In genomic region chr2:131801745-131802350, GRCh38 we compare ENCODE assay signal across 8 cellular contexts.
DNase-seq lines count a peak whose midpoint lies in the region; TF ChIP-seq lines count a peak whose summit lies in the region.
"Not testable (repeated sequence)": the region's sequence is repeated elsewhere in the genome, so short reads cannot be mapped to it uniquely, and the experiment has no call there.

No MANE protein-coding gene starts in this region.

- TF ChIP-seq CTCF in GM12865 (IDR thresholded peaks at IDR 0.05; ENCODE audit: insufficient read depth, low read depth, low read length, missing control alignments) (peak; percentile 66), HFFc6 (IDR thresholded peaks at IDR 0.05) (peak; percentile 77), astrocyte of the cerebellum (IDR thresholded peaks at IDR 0.05; ENCODE audit: low read depth, low read length, missing control alignments) (peak; percentile 43), right atrium auricular region (IDR thresholded peaks at IDR 0.05) (peak; percentile 94), type B pancreatic cell (conservative IDR thresholded peaks at IDR 0.05) (peak; percentile 85)

- H3K9ac ChIP-seq in rectal smooth muscle tissue (ENCODE audit: low read length) = not testable (repeated sequence)

- H3K36me3 ChIP-seq in right atrium auricular region; rectal smooth muscle tissue (ENCODE audit: control insufficient read depth, insufficient read depth, low read length): not testable (repeated sequence)

- not testable (repeated sequence) for H3K36me3 Mint-ChIP-seq in HFFc6 (ENCODE audit: low read depth); type B pancreatic cell

- H3K4me3 ChIP-seq in GM12865 (ENCODE audit: low read depth, low read length) = peak overlapping the region; percentile 66
- peak overlapping the region; percentile 51 for H3K4me3 ChIP-seq in astrocyte of the cerebellum (ENCODE audit: low read depth, low read length)
- peak overlapping the region; percentile 15 to 45 for H3K4me3 ChIP-seq in right atrium auricular region
- peak overlapping the region; percentile 57 for H3K4me3 ChIP-seq in rectal smooth muscle tissue (ENCODE audit: low read length)

- DNase-seq in GM12865 (ENCODE audit: low read depth) (peak; percentile 73), HFFc6 (peak; percentile 4), M059J (ENCODE audit: low read depth) (peak; percentile 38), T1000 (lab: John Stamatoyannopoulos, UW) (peak; percentile 63), astrocyte of the cerebellum (ENCODE audit: low read depth) (peak; percentile 5), type B pancreatic cell (ENCODE audit: extremely low spot score, unreplicated experiment) (peak; percentile 90)
- not testable (repeated sequence) for DNase-seq in right atrium auricular region (ENCODE audit: low spot score)

- in situ Hi-C loops in astrocyte of the cerebellum (cut with HindIII; ENCODE audit: low sequenced_read_pairs) = not testable (repeated sequence)

- not testable (repeated sequence) for H3K4me1 Mint-ChIP-seq in HFFc6 (ENCODE audit: low read depth); type B pancreatic cell (ENCODE audit: unreplicated experiment)

- not testable (repeated sequence) for H3K9me3 Mint-ChIP-seq in HFFc6, type B pancreatic cell

- not testable (repeated sequence) for H3K27ac ChIP-seq in right atrium auricular region; rectal smooth muscle tissue (ENCODE audit: low read depth, low read length)

- not testable (repeated sequence) for H3K9me3 ChIP-seq in right atrium auricular region

- peaks cover 0 to 16% of the 10 kb centered on the region in 2 donors for H3K4me1 ChIP-seq in right atrium auricular region
- not testable (repeated sequence) for H3K4me1 ChIP-seq in rectal smooth muscle tissue (ENCODE audit: control insufficient read depth, insufficient read depth, low read length)

- not testable (repeated sequence) for H3K27ac Mint-ChIP-seq in HFFc6
- peak overlapping the region; percentile 67 for H3K27ac Mint-ChIP-seq in type B pancreatic cell

- not testable (repeated sequence) for H3K27me3 ChIP-seq in right atrium auricular region; rectal smooth muscle tissue (ENCODE audit: control insufficient read depth, insufficient read depth, low read length)

- H3K4me3 Mint-ChIP-seq in HFFc6 = not testable (repeated sequence)
- H3K4me3 Mint-ChIP-seq in type B pancreatic cell = peak overlapping the region; percentile 91

- not testable (repeated sequence) for H3K27me3 Mint-ChIP-seq in HFFc6 (ENCODE audit: insufficient read depth); type B pancreatic cell

Comparison
In these comparisons a context has a peak if more than half of its experiments do, and no peak if none do; other contexts are left out.
1. CTCF ChIP-seq: peak in every context shown above with its lines; median percentile 94 in right atrium auricular region; 85 in type B pancreatic cell; 77 in HFFc6; 66 in GM12865; 43 in astrocyte of the cerebellum.